In genomic region chr17:3639981-3640596, GRCh38 we compare ENCODE assay signal across 8 cellular contexts. TPM values are rescaled to one million over a fixed set of nuclear protein-coding genes. Genes with fewer than 3 reads are reported as not detected.
DNase-seq lines count a peak whose midpoint lies in the region; ATAC-seq and TF ChIP-seq lines count a peak whose summit lies in the region.

No MANE protein-coding gene starts in this region.

- H3K4me3 Mint-ChIP-seq in CD4-positive, alpha-beta T cell = peak overlapping the region; percentile 34
- H3K4me3 Mint-ChIP-seq in activated naive CD8-positive, alpha-beta T cell treated with anti-CD3 and anti-CD28 coated beads for 36 hours = peak overlapping the region; percentile 60
- H3K4me3 Mint-ChIP-seq in nephron = peak overlapping the region; percentile 51 to 71 (median 59)

- H3K27me3 Mint-ChIP-seq in CD4-positive, alpha-beta T cell = no peaks in the 10 kb centered on the region
- no peaks in the 10 kb centered on the region for H3K27me3 Mint-ChIP-seq in activated naive CD8-positive, alpha-beta T cell treated with anti-CD3 and anti-CD28 coated beads for 36 hours
- H3K27me3 Mint-ChIP-seq in nephron (ENCODE audit: low read depth) = peaks cover 3% of the 10 kb centered on the region

- CTCF ChIA-PET in CD4-positive, alpha-beta T cell (lab: Charles Lee) = no interaction called here

- H3K36me3 Mint-ChIP-seq in CD4-positive, alpha-beta T cell (ENCODE audit: low read depth) = peaks cover 15% of the 10 kb centered on the region
- peaks cover 3% of the 10 kb centered on the region for H3K36me3 Mint-ChIP-seq in activated naive CD8-positive, alpha-beta T cell treated with anti-CD3 and anti-CD28 coated beads for 36 hours
- peaks cover 8% of the 10 kb centered on the region for H3K36me3 Mint-ChIP-seq in nephron (ENCODE audit: low read depth)

- in situ Hi-C loops in ACHN (cut with HindIII; ENCODE audit: low pct_ligation_motif_present, low pct_unique_long_range_greater_than_20kb, low sequenced_read_pairs) = no loop called here

- H3K27me3 ChIP-seq in CD4-positive, alpha-beta T cell (ENCODE audit: control insufficient read depth, insufficient read depth, low read length) = no peaks in the 10 kb centered on the region

- H3K9me3 Mint-ChIP-seq in CD4-positive, alpha-beta T cell = no peaks in the 10 kb centered on the region
- H3K9me3 Mint-ChIP-seq in activated naive CD8-positive, alpha-beta T cell treated with anti-CD3 and anti-CD28 coated beads for 36 hours = no peaks in the 10 kb centered on the region
- H3K9me3 Mint-ChIP-seq in nephron = no peaks in the 10 kb centered on the region

- no peak overlapping the region for H3K27ac Mint-ChIP-seq in CD4-positive, alpha-beta T cell
- peak overlapping the region; percentile 88 for H3K27ac Mint-ChIP-seq in activated naive CD8-positive, alpha-beta T cell treated with anti-CD3 and anti-CD28 coated beads for 36 hours
- peak overlapping the region in 1 of 3 experiments; percentile 8 for H3K27ac Mint-ChIP-seq in nephron

- H3K27ac ChIP-seq in CD4-positive, alpha-beta T cell (ENCODE audit: low read depth, low read length) = no peak overlapping the region

- H3K4me1 Mint-ChIP-seq in CD4-positive, alpha-beta T cell (ENCODE audit: low read depth) = peaks cover 15% of the 10 kb centered on the region
- H3K4me1 Mint-ChIP-seq in activated naive CD8-positive, alpha-beta T cell treated with anti-CD3 and anti-CD28 coated beads for 36 hours = peaks cover 26% of the 10 kb centered on the region
- peaks cover 16% of the 10 kb centered on the region for H3K4me1 Mint-ChIP-seq in nephron

- no peaks in the 10 kb centered on the region for H3K9me3 ChIP-seq in CD4-positive, alpha-beta T cell (ENCODE audit: control insufficient read depth, low read length)

- POLR2A ChIA-PET in CD4-positive, alpha-beta T cell (lab: Charles Lee) = no interaction called here

- intact Hi-C loops in CD4-positive, alpha-beta T cell (cut with DNase I, micrococcal nuclease) = loop anchor here in 1 of 2 experiments (10.0 kb wide), 2 partner anchors 815 to 925 kb away; partner anchors contain the start of gene CLUH

- no peak for TF ChIP-seq CTCF in CD4-positive, alpha-beta T cell (IDR thresholded peaks at IDR 0.05)
- TF ChIP-seq CTCF in nephron (IDR thresholded peaks at IDR 0.05; ENCODE audit: unreplicated experiment in 3 of 3) = no peak

- DNase-seq in CD4-positive, alpha-beta T cell = no peak
- DNase-seq in KG1 (lab: John Stamatoyannopoulos, UW) (peak; percentile 1), NCI-H774 (lab: John Stamatoyannopoulos, UW) (no peak), ACHN (no peak)
- DNase-seq in activated naive CD8-positive, alpha-beta T cell treated with anti-CD3 and anti-CD28 coated beads for 36 hours = peak; percentile 35
- DNase-seq in central memory CD4-positive, alpha-beta T cell = no peak

- ATAC-seq in CD4-positive, alpha-beta T cell (ENCODE audit: poor library complexity) = no peak
- ATAC-seq in GM18873 (IDR thresholded peaks at IDR 0.05; ENCODE audit: low FRiP score, unreplicated experiment) = no peak

RNA-seq across cellular contexts. Expression of gene CTNS, which starts 3.5 kb away (rescaled TPM):
- total RNA-seq in CD4-positive, alpha-beta T cell = 1 to 10 TPM; 3.3 to 4.9 TPM
- total RNA-seq in activated naive CD8-positive, alpha-beta T cell treated with anti-CD3 and anti-CD28 coated beads for 36 hours = 10 to 100 TPM; 10.6 to 11.0 TPM

RNA-seq across cellular contexts. Expression of gene SHPK, which starts 4.0 kb away (rescaled TPM):
- total RNA-seq in CD4-positive, alpha-beta T cell = 1 to 10 TPM; 3.4 TPM
- 10 to 100 TPM; 11.9 to 12.3 TPM for total RNA-seq in activated naive CD8-positive, alpha-beta T cell treated with anti-CD3 and anti-CD28 coated beads for 36 hours

RNA-seq across cellular contexts. Expression of gene TAX1BP3, which starts 28.3 kb away (rescaled TPM):
- total RNA-seq in CD4-positive, alpha-beta T cell = 1 to 10 TPM; 6.0 to 6.6 TPM
- total RNA-seq in activated naive CD8-positive, alpha-beta T cell treated with anti-CD3 and anti-CD28 coated beads for 36 hours = 10 to 100 TPM; 12.3 to 13.6 TPM

RNA-seq across cellular contexts. Expression of gene EMC6, which starts 28.5 kb away (rescaled TPM):
- total RNA-seq in CD4-positive, alpha-beta T cell = 10 to 100 TPM; 28.8 to 29.6 TPM
- 10 to 100 TPM; 83.6 to 85.8 TPM for total RNA-seq in activated naive CD8-positive, alpha-beta T cell treated with anti-CD3 and anti-CD28 coated beads for 36 hours

RNA-seq across cellular contexts. Expression of gene TRPV1, which starts 30.9 kb away (rescaled TPM):
- 1 to 10 TPM; 2.3 to 2.8 TPM for total RNA-seq in CD4-positive, alpha-beta T cell
- 1 to 10 TPM; 1.4 TPM for total RNA-seq in activated naive CD8-positive, alpha-beta T cell treated with anti-CD3 and anti-CD28 coated beads for 36 hours

Comparison
In these comparisons a context has a peak if more than half of its experiments do, and no peak if none do; other contexts are left out.
1. DNase-seq: peak in KG1 (single experiment) and activated naive CD8-positive, alpha-beta T cell treated with anti-CD3 and anti-CD28 coated beads for 36 hours (single experiment); none in CD4-positive, alpha-beta T cell (0 of 10), central memory CD4-positive, alpha-beta T cell (single experiment), NCI-H774 (single experiment) and ACHN (single experiment).
2. Peak in every context shown above with its lines, with median percentiles within 50 percentile points of each other: H3K4me3 Mint-ChIP-seq.